ENCODE assay signal across 8 cellular contexts in genomic region chr5:142086229-142086628, GRCh38.
"Had no signal": no experiment of that assay in that cellular context is flagged by ENCODE, and none has a peak within 500 bp of the region (broad histone marks: within the 10 kb centered on the region; RNA-seq: fewer than 3 reads in every experiment).

No MANE protein-coding gene starts in this region.

- H3K9me3 ChIP-seq: HAP-1 had no signal

- H3K4me2 ChIP-seq: GM23338 had no signal

- H2AFZ ChIP-seq: GM23248, GM23338 had no signal

- H3K36me3 ChIP-seq: HAP-1 had no signal

- H3K9ac ChIP-seq: GM23248 had no signal

- H3K27ac ChIP-seq: GM23248 had no signal

- H3K4me3 ChIP-seq: GM23248, GM23338, HAP-1 had no signal

- DNase-seq: GM23248, GOT3, H7, H9, HCEC 1CT, HFFc6 had no signal
